35 cellular contexts compared by ENCODE assay signal in genomic region chr5:31635446-31635845, GRCh38. TPM values are rescaled to one million over a fixed set of nuclear protein-coding genes. Genes with fewer than 3 reads are reported as not detected.
"Had no signal": no experiment of that assay in that cellular context is flagged by ENCODE, and none has a peak within 500 bp of the region (broad histone marks: within the 10 kb centered on the region; RNA-seq: fewer than 3 reads in every experiment).

No MANE protein-coding gene starts in this region.

- ATAC-seq: activated CD8-positive, alpha-beta T cell treated with anti-CD3 and anti-CD28 coated beads for 36 hours; activated naive CD4-positive, alpha-beta T cell treated with anti-CD3 and anti-CD28 coated beads, Interleukin-2, amount 50 U/mL, for 72 hours; activated T-cell treated with anti-CD3 and anti-CD28 coated beads, Interleukin-2, amount 50 U/mL, for 4 hours; activated T-cell treated with anti-CD3 and anti-CD28 coated beads, Interleukin-2, amount 50 U/mL, for 72 hours; activated T-helper 17 cell treated with anti-CD3 and anti-CD28 coated beads, Interleukin-2, amount 50 U/mL, for 72 hours had no signal

- H3K9me3 ChIP-seq: ascending aorta had no signal

- H3K4me3 ChIP-seq: ascending aorta, cardiac muscle cell had no signal

- H3K36me3 Mint-ChIP-seq: activated CD4-positive, alpha-beta memory T cell treated with anti-CD3 and anti-CD28 coated beads for 36 hours; activated naive CD4-positive, alpha-beta T cell treated with anti-CD3 and anti-CD28 coated beads, Interleukin-2, amount 50 U/mL, for 72 hours; activated naive CD8-positive, alpha-beta T cell treated with anti-CD3 and anti-CD28 coated beads for 36 hours; brain had no signal

- H3K27me3 ChIP-seq: ascending aorta had no signal

- H3K27ac ChIP-seq: ascending aorta, cardiac muscle cell, VCaP had no signal

- H3K27ac Mint-ChIP-seq: activated B cell treated with CpG ODN at 0.5 μM for 24 hours; activated CD4-positive, alpha-beta memory T cell treated with anti-CD3 and anti-CD28 coated beads for 36 hours; activated CD4-positive, alpha-beta T cell treated with anti-CD3 and anti-CD28 coated beads, Interleukin-2, amount 10 ng/mL, durations not matched to agents 24 days and 14 days; activated CD8-positive, alpha-beta T cell treated with anti-CD3 and anti-CD28 coated beads for 36 hours; activated naive CD4-positive, alpha-beta T cell treated with anti-CD3 and anti-CD28 coated beads for 36 hours; activated naive CD4-positive, alpha-beta T cell treated with anti-CD3 and anti-CD28 coated beads, Interleukin-2, amount 50 U/mL, for 72 hours; activated naive CD8-positive, alpha-beta T cell treated with anti-CD3 and anti-CD28 coated beads for 36 hours; activated T-cell treated with anti-CD3 and anti-CD28 coated beads, Interleukin-2, amount 50 U/mL, for 72 hours; activated T-helper 1 cell treated with anti-CD3 and anti-CD28 coated beads, Interleukin-12 subunit alpha, Interleukin-12 subunit beta, Interleukin-2, Interleukin-4 antibody, amounts not matched to agents 30 ng/mL and 10 ng/mL and 1 ng/mL, durations not matched to agents 14 hours and 24 hours and 36 hours; activated T-helper 17 cell treated with anti-CD3 and anti-CD28 coated beads, Interleukin-2, amount 50 U/mL, for 72 hours; T-helper 1 cell treated with Interleukin-12 subunit alpha and Interleukin-12 subunit beta and Interleukin-4 antibody, amounts not matched to agents 30 μg/mL and 1 μg/mL, for 36 hours; T-helper 2 cell treated with Interferon-gamma antibody and Interleukin-4, amounts not matched to agents 5 μg/mL and 100 μg/mL, for 36 hours had no signal

- H3K4me3 Mint-ChIP-seq: activated B cell treated with CpG ODN at 0.5 μM for 24 hours; activated CD4-positive, alpha-beta memory T cell treated with anti-CD3 and anti-CD28 coated beads for 36 hours; activated CD4-positive, alpha-beta T cell treated with anti-CD3 and anti-CD28 coated beads, Interleukin-2, amount 10 ng/mL, durations not matched to agents 24 days and 14 days; activated CD8-positive, alpha-beta T cell treated with anti-CD3 and anti-CD28 coated beads for 36 hours; activated naive CD4-positive, alpha-beta T cell treated with anti-CD3 and anti-CD28 coated beads for 36 hours; activated naive CD8-positive, alpha-beta T cell treated with anti-CD3 and anti-CD28 coated beads for 36 hours; activated T-cell treated with anti-CD3 and anti-CD28 coated beads, Interleukin-2, amount 50 U/mL, for 4 hours; activated T-cell treated with anti-CD3 and anti-CD28 coated beads, Interleukin-2, amount 50 U/mL, for 72 hours; activated T-helper 1 cell treated with anti-CD3 and anti-CD28 coated beads, Interleukin-12 subunit alpha, Interleukin-12 subunit beta, Interleukin-2, Interleukin-4 antibody, amounts not matched to agents 30 ng/mL and 10 ng/mL and 1 ng/mL, durations not matched to agents 14 hours and 24 hours and 36 hours; activated T-helper 17 cell treated with anti-CD3 and anti-CD28 coated beads, Interleukin-2, amount 50 U/mL, for 72 hours; T-helper 1 cell treated with Interleukin-12 subunit alpha and Interleukin-12 subunit beta and Interleukin-4 antibody, amounts not matched to agents 30 μg/mL and 1 μg/mL, for 36 hours; T-helper 2 cell treated with Interferon-gamma antibody and Interleukin-4, amounts not matched to agents 5 μg/mL and 100 μg/mL, for 36 hours had no signal

- H3K9me3 Mint-ChIP-seq: activated B cell treated with CpG ODN at 0.5 μM for 24 hours; activated CD4-positive, alpha-beta memory T cell treated with anti-CD3 and anti-CD28 coated beads for 36 hours; activated CD4-positive, alpha-beta T cell treated with anti-CD3 and anti-CD28 coated beads, Interleukin-2, amount 10 ng/mL, durations not matched to agents 24 days and 14 days; activated CD8-positive, alpha-beta T cell treated with anti-CD3 and anti-CD28 coated beads for 36 hours; activated naive CD4-positive, alpha-beta T cell treated with anti-CD3 and anti-CD28 coated beads for 36 hours; activated naive CD4-positive, alpha-beta T cell treated with anti-CD3 and anti-CD28 coated beads, Interleukin-2, amount 50 U/mL, for 72 hours; activated naive CD8-positive, alpha-beta T cell treated with anti-CD3 and anti-CD28 coated beads for 36 hours; activated T-cell treated with anti-CD3 and anti-CD28 coated beads, Interleukin-2, amount 50 U/mL, for 4 hours; activated T-cell treated with anti-CD3 and anti-CD28 coated beads, Interleukin-2, amount 50 U/mL, for 72 hours; activated T-helper 1 cell treated with anti-CD3 and anti-CD28 coated beads, Interleukin-12 subunit alpha, Interleukin-12 subunit beta, Interleukin-2, Interleukin-4 antibody, amounts not matched to agents 30 ng/mL and 10 ng/mL and 1 ng/mL, durations not matched to agents 14 hours and 24 hours and 36 hours; activated T-helper 17 cell treated with anti-CD3 and anti-CD28 coated beads, Interleukin-2, amount 50 U/mL, for 72 hours; brain; T-helper 1 cell treated with Interleukin-12 subunit alpha and Interleukin-12 subunit beta and Interleukin-4 antibody, amounts not matched to agents 30 μg/mL and 1 μg/mL, for 36 hours; T-helper 2 cell treated with Interferon-gamma antibody and Interleukin-4, amounts not matched to agents 5 μg/mL and 100 μg/mL, for 36 hours had no signal

- H3K36me3 ChIP-seq: ascending aorta, cardiac muscle cell had no signal

- DNase-seq: activated B cell treated with CpG ODN at 0.5 μM for 24 hours; activated CD4-positive, alpha-beta memory T cell treated with anti-CD3 and anti-CD28 coated beads for 36 hours; activated CD4-positive, alpha-beta T cell treated with anti-CD3 and anti-CD28 coated beads for 4 hours; activated CD4-positive, alpha-beta T cell treated with anti-CD3 and anti-CD28 coated beads, Interleukin-2, amount 10 ng/mL, durations not matched to agents 24 days and 14 days; activated CD4-positive, alpha-beta T cell treated with anti-CD3 and anti-CD28 coated beads, Interleukin-2, amount 50 U/mL, for 1 hour; activated CD4-positive, alpha-beta T cell treated with anti-CD3 and anti-CD28 coated beads, Interleukin-2, amount 50 U/mL, for 4 hours; activated CD4-positive, CD25-positive, alpha-beta regulatory T cell treated with anti-CD3 and anti-CD28 coated beads, Interleukin-2, amount 50 U/mL, for 72 hours; activated CD8-positive, alpha-beta memory T cell treated with anti-CD3 and anti-CD28 coated beads, Interleukin-2, amount 50 U/mL, for 4 hours; activated CD8-positive, alpha-beta T cell treated with anti-CD3 and anti-CD28 coated beads for 36 hours; activated effector memory CD4-positive, alpha-beta T cell treated with anti-CD3 and anti-CD28 coated beads, Interleukin-2, amount 50 U/mL, for 16 hours; activated gamma-delta T cell treated with Interleukin-2 at 50 U/mL for 16 hours; activated naive CD4-positive, alpha-beta T cell; activated naive CD4-positive, alpha-beta T cell treated with anti-CD3 and anti-CD28 coated beads for 36 hours; activated naive CD4-positive, alpha-beta T cell treated with anti-CD3 and anti-CD28 coated beads, Interleukin-2, amount 50 U/mL, for 16 hours; activated naive CD8-positive, alpha-beta T cell treated with anti-CD3 and anti-CD28 coated beads for 36 hours; activated T-cell treated with anti-CD3 and anti-CD28 coated beads for 4 hours; activated T-cell treated with anti-CD3 and anti-CD28 coated beads, Interleukin-2, amount 50 U/mL, for 1 hour; activated T-cell treated with anti-CD3 and anti-CD28 coated beads, Interleukin-2, amount 50 U/mL, for 4 hours; activated T-cell treated with anti-CD3 and anti-CD28 coated beads, Interleukin-2, amount 50 U/mL, for 72 hours; amygdala; anterior cingulate cortex; caudate nucleus; SW 1271; T-helper 1 cell; T-helper 2 cell; T-helper 9 cell had no signal

RNA-seq across cellular contexts. Expression of gene PDZD2, which starts 3.5 kb away (rescaled TPM):
- total RNA-seq: activated CD4-positive, alpha-beta memory T cell treated with anti-CD3 and anti-CD28 coated beads for 36 hours; activated CD4-positive, alpha-beta T cell treated with anti-CD3 and anti-CD28 coated beads, Interleukin-2, amount 10 ng/mL, durations not matched to agents 24 days and 14 days; activated CD8-positive, alpha-beta T cell treated with anti-CD3 and anti-CD28 coated beads for 36 hours; activated T-helper 1 cell treated with anti-CD3 and anti-CD28 coated beads, Interleukin-12 subunit alpha, Interleukin-12 subunit beta, Interleukin-2, Interleukin-4 antibody, amounts not matched to agents 30 ng/mL and 10 ng/mL and 1 ng/mL, durations not matched to agents 14 hours and 24 hours and 36 hours had no signal
